ENCODE assay signal across 10 cellular contexts in the genomic region with DNA sequence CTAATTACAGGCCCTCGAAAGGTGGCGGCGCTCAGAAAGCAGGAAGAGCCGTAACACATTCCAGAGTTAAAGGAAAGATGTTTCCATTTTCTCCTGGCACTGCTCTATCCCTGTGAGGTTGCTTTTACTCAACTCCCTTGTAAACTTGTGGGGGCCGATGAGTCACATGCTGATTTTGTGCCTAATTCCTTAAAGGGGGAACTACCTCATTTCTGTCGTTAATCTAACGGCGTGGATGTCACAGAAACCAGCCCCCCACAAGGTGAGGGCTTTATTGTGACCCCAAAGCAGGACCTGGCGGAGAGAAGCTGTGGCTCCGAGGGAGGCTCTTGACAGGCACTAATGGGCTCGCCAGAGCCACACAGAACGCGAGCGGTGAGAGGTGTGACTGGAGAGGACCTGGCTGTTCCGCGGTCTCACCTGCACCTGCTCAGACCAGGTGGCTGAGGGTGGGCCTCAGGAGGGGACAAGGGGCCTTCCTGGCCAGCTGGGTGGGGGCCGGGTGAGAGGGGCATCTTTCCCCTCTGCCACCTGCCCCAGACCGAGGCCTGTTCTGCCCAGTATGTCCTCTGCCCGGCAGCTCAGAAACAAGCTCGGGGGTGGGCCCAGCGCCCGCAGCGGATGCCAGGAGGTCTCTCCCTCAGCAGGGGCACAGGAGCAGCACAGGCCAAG. TPM values are rescaled to one million over a fixed set of nuclear protein-coding genes. Genes with fewer than 3 reads are reported as not detected.
DNase-seq lines count a peak whose midpoint lies in the region; ATAC-seq and TF ChIP-seq lines count a peak whose summit lies in the region.
"Had no signal": no experiment of that assay in that cellular context is flagged by ENCODE, and none has a peak within 500 bp of the region (broad histone marks: within the 10 kb centered on the region; RNA-seq: fewer than 3 reads in every experiment).

No MANE protein-coding gene starts in this region.

- peak overlapping the region; percentile 65 for H3K27ac ChIP-seq in osteoblast (ENCODE audit: low read depth, low read length)

- H3K4me2 ChIP-seq in osteoblast (ENCODE audit: insufficient read depth, low read length): peak overlapping the region; percentile 46

- no peaks in the 10 kb centered on the region for H3K79me2 ChIP-seq in osteoblast (ENCODE audit: insufficient read depth, low read length)

- peaks cover 12% of the 10 kb centered on the region for H3K4me1 ChIP-seq in osteoblast (ENCODE audit: insufficient read depth, low read length)

- no peaks in the 10 kb centered on the region for H3K9me3 ChIP-seq in osteoblast (ENCODE audit: low read depth, low read length)

- H3K36me3 ChIP-seq in osteoblast (ENCODE audit: insufficient read depth, low read length): no peaks in the 10 kb centered on the region

- H3K27me3 ChIP-seq in osteoblast (ENCODE audit: insufficient read depth, low read length): no peaks in the 10 kb centered on the region

- TF ChIP-seq CTCF in cardiac fibroblast (IDR thresholded peaks at IDR 0.05; ENCODE audit: low read depth, low read length) (no peak), osteoblast (IDR thresholded peaks at IDR 0.05; ENCODE audit: extremely low read depth, low read depth, low read length) (no peak)

- ATAC-seq in GM18502 (IDR thresholded peaks at IDR 0.05; ENCODE audit: poor library complexity, unreplicated experiment): no peak

- DNase-seq in DMS79 (lab: John Stamatoyannopoulos, UW) (peak; percentile 43), LHCN-M2 (ENCODE audit: low read depth) (peak; percentile 64), cardiac fibroblast (ENCODE audit: low read depth in 2 of 2) (peak; percentile 55 to 60), osteoblast (ENCODE audit: insufficient read length, low spot score, missing footprints) (peak; percentile 98), T-helper 9 cell (no peak), GOT3 (lab: John Stamatoyannopoulos, UW) (no peak)
- DNase-seq: NCI-H2107 had no signal

- H3K4me3 ChIP-seq in cardiac fibroblast (replicated peaks in 1 of 2; ENCODE audit: low read depth in 2 of 2, low read length in 2 of 2) (no peak overlapping the region), osteoblast (ENCODE audit: insufficient read depth, low read length) (peak overlapping the region; percentile 39)

- no peaks in the 10 kb centered on the region for H4K20me1 ChIP-seq in osteoblast (ENCODE audit: insufficient read depth, low read length)

- peak overlapping the region; percentile 69 for H2AFZ ChIP-seq in osteoblast (ENCODE audit: low read length)

RNA-seq across cellular contexts. Expression of gene CALML3, which starts 50.9 kb away (rescaled TPM):
- total RNA-seq in LHCN-M2 (2014; rRNA removed) (not detected in 2 replicates), osteoblast (not detected in 2 replicates)
- not detected for polyA plus RNA-seq in LHCN-M2 (2012)
- total RNA-seq: dermis microvascular lymphatic vessel endothelial cell; T-helper 1 cell treated with Interleukin-12 subunit alpha and Interleukin-12 subunit beta and Interleukin-4 antibody, amounts not matched to agents 30 ng/mL and 1 ng/mL, for 36 hours had no signal

Comparison
In these comparisons a context has a peak if more than half of its experiments do, and no peak if none do; other contexts are left out.
1. DNase-seq: peak in DMS79 (single experiment), LHCN-M2 (single experiment), cardiac fibroblast (2 of 2) and osteoblast (single experiment); none in T-helper 9 cell (single experiment) and GOT3 (single experiment).